In genomic region chr16:89784409-89784808, GRCh38 we compare ENCODE assay signal across 26 cellular contexts. TPM values are rescaled to one million over a fixed set of nuclear protein-coding genes. Genes with fewer than 3 reads are reported as not detected.
DNase-seq lines count a peak whose midpoint lies in the region; ATAC-seq and TF ChIP-seq lines count a peak whose summit lies in the region.
"Had no signal": no experiment of that assay in that cellular context is flagged by ENCODE, and none has a peak within 500 bp of the region (broad histone marks: within the 10 kb centered on the region; RNA-seq: fewer than 3 reads in every experiment).

No MANE protein-coding gene starts in this region.

- H3K4me3 ChIP-seq in CD8-positive, alpha-beta memory T cell (ENCODE audit: low read length): no peak overlapping the region
- H3K4me3 ChIP-seq in lower lobe of right lung (no peak overlapping the region), ascending aorta (no peak overlapping the region)
- H3K4me3 ChIP-seq: colonic mucosa, esophagus squamous epithelium, PC-9, right lobe of liver, suprapubic skin had no signal

- peaks cover 11% of the 10 kb centered on the region for H3K36me3 Mint-ChIP-seq in activated T-cell treated with anti-CD3 and anti-CD28 coated beads, Interleukin-2, amount 50 U/mL, for 4 hours (ENCODE audit: insufficient read depth)
- H3K36me3 Mint-ChIP-seq in CD8-positive, alpha-beta memory T cell: no peaks in the 10 kb centered on the region
- H3K36me3 Mint-ChIP-seq in T-helper 2 cell treated with Interferon-gamma antibody and Interleukin-4, amounts not matched to agents 5 μg/mL and 100 μg/mL, for 36 hours (ENCODE audit: low read depth): peaks cover 43% of the 10 kb centered on the region

- H3K36me3 ChIP-seq in CD8-positive, alpha-beta memory T cell (ENCODE audit: insufficient read depth, low read length): no peaks in the 10 kb centered on the region
- H3K36me3 ChIP-seq in lower lobe of right lung: no peaks in the 10 kb centered on the region
- no peaks in the 10 kb centered on the region for H3K36me3 ChIP-seq in ascending aorta
- H3K36me3 ChIP-seq: colonic mucosa, right lobe of liver, suprapubic skin had no signal

- peak; percentile 27 to 58 for ATAC-seq in activated T-cell treated with anti-CD3 and anti-CD28 coated beads, Interleukin-2, amount 50 U/mL, for 4 hours
- ATAC-seq in lower lobe of right lung: peak; percentile 16 to 41
- ATAC-seq in HG02588 (IDR thresholded peaks at IDR 0.05; ENCODE audit: unreplicated experiment): no peak

- CTCF ChIA-PET in CD8-positive, alpha-beta memory T cell (lab: Charles Lee): interaction anchor here (1.2 to 17.1 kb wide), 4 partner anchors 32 to 81 kb away, joined by 4 to 323 read pairs (median 10); partner anchors contain the start of gene SPATA2L
- CTCF ChIA-PET in RWPE1 (lab: Yijun Ruan, JAX): no interaction called here

- no peak overlapping the region for H3K4me3 Mint-ChIP-seq in activated T-cell treated with anti-CD3 and anti-CD28 coated beads, Interleukin-2, amount 50 U/mL, for 4 hours
- H3K4me3 Mint-ChIP-seq in CD8-positive, alpha-beta memory T cell: peak overlapping the region; percentile 62 to 92 (median 69)
- no peak overlapping the region for H3K4me3 Mint-ChIP-seq in T-helper 2 cell treated with Interferon-gamma antibody and Interleukin-4, amounts not matched to agents 5 μg/mL and 100 μg/mL, for 36 hours

- H3K27ac Mint-ChIP-seq in CD8-positive, alpha-beta memory T cell: peak overlapping the region; percentile 80 to 100 (median 98)
- H3K27ac Mint-ChIP-seq in T-helper 2 cell treated with Interferon-gamma antibody and Interleukin-4, amounts not matched to agents 5 μg/mL and 100 μg/mL, for 36 hours: peak overlapping the region; percentile 60

- intact Hi-C loops in lower lobe of right lung (cut with DNase I): no loop called here
- intact Hi-C loops in ascending aorta (cut with DNase I): no loop called here

- no peaks in the 10 kb centered on the region for H3K9me3 ChIP-seq in CD8-positive, alpha-beta memory T cell (ENCODE audit: low read length)
- H3K9me3 ChIP-seq in lower lobe of right lung: no peaks in the 10 kb centered on the region
- no peaks in the 10 kb centered on the region for H3K9me3 ChIP-seq in ascending aorta
- H3K9me3 ChIP-seq: colonic mucosa, esophagus squamous epithelium, right lobe of liver, suprapubic skin had no signal

- H3K27me3 ChIP-seq in CD8-positive, alpha-beta memory T cell (ENCODE audit: insufficient read depth, low read length, poor library complexity, severe bottlenecking): no peaks in the 10 kb centered on the region
- H3K27me3 ChIP-seq in lower lobe of right lung (ENCODE audit: low read depth): no peaks in the 10 kb centered on the region
- H3K27me3 ChIP-seq in ascending aorta: no peaks in the 10 kb centered on the region
- H3K27me3 ChIP-seq: colonic mucosa, esophagus squamous epithelium, right lobe of liver, suprapubic skin had no signal

- peaks cover 32% of the 10 kb centered on the region for H3K4me1 Mint-ChIP-seq in activated T-cell treated with anti-CD3 and anti-CD28 coated beads, Interleukin-2, amount 50 U/mL, for 4 hours (ENCODE audit: low read depth)
- peaks cover 29 to 40% (median 35%) of the 10 kb centered on the region in 3 donors for H3K4me1 Mint-ChIP-seq in CD8-positive, alpha-beta memory T cell
- peaks cover 18% of the 10 kb centered on the region for H3K4me1 Mint-ChIP-seq in T-helper 2 cell treated with Interferon-gamma antibody and Interleukin-4, amounts not matched to agents 5 μg/mL and 100 μg/mL, for 36 hours (ENCODE audit: low read depth)

- no peak for DNase-seq in activated T-cell treated with anti-CD3 and anti-CD28 coated beads, Interleukin-2, amount 50 U/mL, for 4 hours
- no peak for DNase-seq in activated T-cell treated with anti-CD3 and anti-CD28 coated beads for 4 hours
- DNase-seq in CD8-positive, alpha-beta memory T cell: peak; percentile 6 to 80 (median 40)
- no peak for DNase-seq in T-helper 2 cell treated with Interferon-gamma antibody and Interleukin-4, amounts not matched to agents 5 μg/mL and 100 μg/mL, for 36 hours (ENCODE audit: low spot score)
- no peak for DNase-seq in lower lobe of right lung
- no peak for DNase-seq in RWPE1 (ENCODE audit: low spot score)
- no peak for DNase-seq in ascending aorta (ENCODE audit: low spot score in 2 of 2)
- DNase-seq: activated CD4-positive, CD25-positive, alpha-beta regulatory T cell; amniotic stem cell; colonic mucosa; DND-41; esophagus squamous epithelium; foreskin melanocyte; left cardiac atrium; mammary epithelial cell; NCI-H1105 treated with DMSO at 0.1 percent for 48 hours; NCI-H2029; NCI-H526; PC-9; right lobe of liver; SHP77; stimulated activated CD4-positive, alpha-beta T cell treated with anti-CD3 and anti-CD28 coated beads, Interleukin-12 subunit alpha, Interleukin-12 subunit beta, amount 100 ng/mL, for 4 hours; stimulated activated CD4-positive, alpha-beta T cell treated with anti-CD3 and anti-CD28 coated beads, Interleukin-4, amount 100 ng/mL, for 4 hours; stimulated activated naive CD4-positive, alpha-beta T cell had no signal

- peak overlapping the region; percentile 49 for H3K27ac ChIP-seq in CD8-positive, alpha-beta memory T cell (ENCODE audit: low read depth, low read length)
- H3K27ac ChIP-seq in lower lobe of right lung (no peak overlapping the region), RWPE1 (no peak overlapping the region), ascending aorta (no peak overlapping the region)
- H3K27ac ChIP-seq: colonic mucosa, esophagus squamous epithelium, PC-9, right lobe of liver, suprapubic skin had no signal

- TF ChIP-seq CTCF in lower lobe of right lung (IDR thresholded peaks at IDR 0.05) (no peak), RWPE1 (conservative IDR thresholded peaks at IDR 0.05; ENCODE audit: low read depth) (no peak), ascending aorta (IDR thresholded peaks at IDR 0.05) (no peak)

- H3K9me3 Mint-ChIP-seq in activated T-cell treated with anti-CD3 and anti-CD28 coated beads, Interleukin-2, amount 50 U/mL, for 4 hours: no peaks in the 10 kb centered on the region
- H3K9me3 Mint-ChIP-seq in CD8-positive, alpha-beta memory T cell: peaks cover 0 to 4% (median 0%) of the 10 kb centered on the region in 5 donors
- no peaks in the 10 kb centered on the region for H3K9me3 Mint-ChIP-seq in T-helper 2 cell treated with Interferon-gamma antibody and Interleukin-4, amounts not matched to agents 5 μg/mL and 100 μg/mL, for 36 hours

- POLR2A ChIA-PET in CD8-positive, alpha-beta memory T cell (lab: Charles Lee): interaction anchor here (0.6 to 2.9 kb wide), 5 partner anchors 20 to 89 kb away, joined by 3 to 19 read pairs (median 4); partner anchors contain the start of gene TCF25
- POLR2A ChIA-PET in RWPE1 (lab: Yijun Ruan, JAX; ENCODE audit: low non-redundant PET): no interaction called here

- H3K4me1 ChIP-seq in CD8-positive, alpha-beta memory T cell (ENCODE audit: insufficient read depth, low read length): peaks cover 41% of the 10 kb centered on the region
- H3K4me1 ChIP-seq in lower lobe of right lung (no peaks in the 10 kb centered on the region), ascending aorta (no peaks in the 10 kb centered on the region)
- H3K4me1 ChIP-seq: colonic mucosa, esophagus squamous epithelium, right lobe of liver, suprapubic skin had no signal

- H3K27me3 Mint-ChIP-seq in activated T-cell treated with anti-CD3 and anti-CD28 coated beads, Interleukin-2, amount 50 U/mL, for 4 hours (ENCODE audit: low read depth): no peaks in the 10 kb centered on the region
- H3K27me3 Mint-ChIP-seq in CD8-positive, alpha-beta memory T cell: peaks cover 0 to 5% of the 10 kb centered on the region in 2 donors
- H3K27me3 Mint-ChIP-seq in T-helper 2 cell treated with Interferon-gamma antibody and Interleukin-4, amounts not matched to agents 5 μg/mL and 100 μg/mL, for 36 hours (ENCODE audit: low read depth): no peaks in the 10 kb centered on the region

RNA-seq across cellular contexts. Expression of gene FANCA, which starts 32.0 kb away (rescaled TPM):
- total RNA-seq in activated T-cell treated with anti-CD3 and anti-CD28 coated beads, Interleukin-2, amount 50 U/mL, for 4 hours: 100 to 1,000 TPM in 1 of 3 donors, 10 to 100 TPM in 2; 76.3 to 100 (median 89.4) TPM
- 10 to 100 TPM; 88.0 to 94.0 TPM for total RNA-seq in CD8-positive, alpha-beta memory T cell
- 10.8 TPM for polyA plus RNA-seq in CD8-positive, alpha-beta memory T cell
- total RNA-seq in lower lobe of right lung (7.9 TPM), ascending aorta (68.1 TPM)

RNA-seq across cellular contexts. Expression of gene SPIRE2, which starts 43.9 kb away (rescaled TPM):
- under 1 TPM; 0.21 to 0.49 (median 0.23) TPM for total RNA-seq in activated T-cell treated with anti-CD3 and anti-CD28 coated beads, Interleukin-2, amount 50 U/mL, for 4 hours
- total RNA-seq in CD8-positive, alpha-beta memory T cell: 1 to 10 TPM in 1 of 2 experiments, under 1 TPM in 1; 0.37 to 1.4 TPM
- 0.18 TPM for polyA plus RNA-seq in CD8-positive, alpha-beta memory T cell
- total RNA-seq in lower lobe of right lung (15.8 TPM), ascending aorta (not detected)

Comparison
In these comparisons a context has a peak if more than half of its experiments do, and no peak if none do; other contexts are left out.
1. DNase-seq: peak in CD8-positive, alpha-beta memory T cell (5 of 5); none in activated T-cell treated with anti-CD3 and anti-CD28 coated beads, Interleukin-2, amount 50 U/mL, for 4 hours (single experiment), activated T-cell treated with anti-CD3 and anti-CD28 coated beads for 4 hours (single experiment), T-helper 2 cell treated with Interferon-gamma antibody and Interleukin-4, amounts not matched to agents 5 μg/mL and 100 μg/mL, for 36 hours (single experiment), lower lobe of right lung (single experiment), RWPE1 (single experiment) and ascending aorta (0 of 2).
2. H3K4me3 Mint-ChIP-seq: peak in CD8-positive, alpha-beta memory T cell (7 of 7); none in activated T-cell treated with anti-CD3 and anti-CD28 coated beads, Interleukin-2, amount 50 U/mL, for 4 hours (single experiment) and T-helper 2 cell treated with Interferon-gamma antibody and Interleukin-4, amounts not matched to agents 5 μg/mL and 100 μg/mL, for 36 hours (single experiment).